Comparison of ENCODE assay signal across 11 cellular contexts in genomic region chr21:29265690-29266479, GRCh38. TPM values are rescaled to one million over a fixed set of nuclear protein-coding genes. Genes with fewer than 3 reads are reported as not detected.
DNase-seq lines count a peak whose midpoint lies in the region; ATAC-seq lines count a peak whose summit lies in the region.
"Had no signal": no experiment of that assay in that cellular context is flagged by ENCODE, and none has a peak within 500 bp of the region (broad histone marks: within the 10 kb centered on the region; RNA-seq: fewer than 3 reads in every experiment).

No MANE protein-coding gene starts in this region.

- intact Hi-C loops in left ventricle myocardium superior (cut with micrococcal nuclease) (no loop called here), Right ventricle myocardium superior (cut with DNase I) (no loop called here)

- peaks cover 5% of the 10 kb centered on the region for H3K9me3 Mint-ChIP-seq in activated T-helper 17 cell treated with anti-CD3 and anti-CD28 coated beads, Interleukin-2, amount 50 U/mL, for 72 hours
- H3K9me3 Mint-ChIP-seq: naive thymus-derived CD8-positive, alpha-beta T cell had no signal

- H3K27ac Mint-ChIP-seq in activated T-helper 17 cell treated with anti-CD3 and anti-CD28 coated beads, Interleukin-2, amount 50 U/mL, for 72 hours = peak overlapping the region; percentile 44

- no peak overlapping the region for H3K4me3 Mint-ChIP-seq in activated T-helper 17 cell treated with anti-CD3 and anti-CD28 coated beads, Interleukin-2, amount 50 U/mL, for 72 hours
- H3K4me3 Mint-ChIP-seq: activated naive CD8-positive, alpha-beta T cell treated with anti-CD3 and anti-CD28 coated beads, Interleukin-2, amount 10 ng/mL, durations not matched to agents 7 days and 5 days; naive thymus-derived CD8-positive, alpha-beta T cell had no signal

- peak; percentile 52 for DNase-seq in stimulated activated CD4-positive, alpha-beta T cell treated with anti-CD3 and anti-CD28 coated beads, Interleukin-2, amount 100 ng/mL, for 4 hours (ENCODE audit: low read depth)
- DNase-seq in left ventricle myocardium superior (no peak), Right ventricle myocardium superior (no peak), dedifferentiated amniotic fluid mesenchymal stem cell (ENCODE audit: extremely low spot score) (no peak)
- DNase-seq: activated naive CD8-positive, alpha-beta T cell treated with anti-CD3 and anti-CD28 coated beads, Interleukin-2, amount 10 ng/mL, durations not matched to agents 7 days and 5 days; DND-41; naive thymus-derived CD8-positive, alpha-beta T cell had no signal

- no peaks in the 10 kb centered on the region for H3K27me3 Mint-ChIP-seq in activated T-helper 17 cell treated with anti-CD3 and anti-CD28 coated beads, Interleukin-2, amount 50 U/mL, for 72 hours

- peak; percentile 58 for ATAC-seq in GM18502 (IDR thresholded peaks at IDR 0.05; ENCODE audit: poor library complexity, unreplicated experiment)
- ATAC-seq in HG02759 (IDR thresholded peaks at IDR 0.05; ENCODE audit: unreplicated experiment) = peak; percentile 77
- peak; percentile 95 for ATAC-seq in activated T-helper 17 cell treated with anti-CD3 and anti-CD28 coated beads, Interleukin-2, amount 50 U/mL, for 72 hours (replicated peaks)
- no peak for ATAC-seq in GM21528 (IDR thresholded peaks at IDR 0.05; ENCODE audit: low FRiP score, unreplicated experiment)
- ATAC-seq in left ventricle myocardium superior = no peak
- ATAC-seq in Right ventricle myocardium superior (ENCODE audit: poor library complexity) = no peak
- ATAC-seq: naive thymus-derived CD8-positive, alpha-beta T cell had no signal

- peaks cover 6% of the 10 kb centered on the region for H3K4me1 Mint-ChIP-seq in activated T-helper 17 cell treated with anti-CD3 and anti-CD28 coated beads, Interleukin-2, amount 50 U/mL, for 72 hours

- H3K36me3 Mint-ChIP-seq in activated T-helper 17 cell treated with anti-CD3 and anti-CD28 coated beads, Interleukin-2, amount 50 U/mL, for 72 hours (ENCODE audit: low read depth) = no peaks in the 10 kb centered on the region
- H3K36me3 Mint-ChIP-seq: naive thymus-derived CD8-positive, alpha-beta T cell had no signal

RNA-seq across cellular contexts. Expression of gene BACH1, which starts 32.8 kb away (rescaled TPM):
- 10 to 100 TPM; 26.9 to 86.0 TPM for total RNA-seq in activated T-helper 17 cell treated with anti-CD3 and anti-CD28 coated beads, Interleukin-2, amount 50 U/mL, for 72 hours
- total RNA-seq in left ventricle myocardium superior = 32.5 TPM
- total RNA-seq in Right ventricle myocardium superior = 34.2 TPM

Comparison
In these comparisons a context has a peak if more than half of its experiments do, and no peak if none do; other contexts are left out.
1. ATAC-seq: peak in GM18502 (single experiment), HG02759 (single experiment) and activated T-helper 17 cell treated with anti-CD3 and anti-CD28 coated beads, Interleukin-2, amount 50 U/mL, for 72 hours (single experiment); none in GM21528 (single experiment), left ventricle myocardium superior (single experiment) and Right ventricle myocardium superior (single experiment).